1 cellular context compared by ENCODE assay signal in genomic region chr2:179340678-179341077, GRCh38.
TF ChIP-seq lines count a peak whose summit lies in the region.

No MANE protein-coding gene starts in this region.

TF ChIP-seq in HepG2, 621 proteins besides CTCF, POLR2A, EP300 and RAD21 (continued from another document):
- TF ChIP-seq SIX1 (CRISPR knock-in tag; IDR thresholded peaks at IDR 0.05; ENCODE audit: borderline replicate concordance): 0 out of 2 replicates have a peak, but pooled peaks have one; percentile 26
- no peak for TF ChIP-seq ERF (CRISPR knock-in tag; IDR thresholded peaks at IDR 0.05)
- peak; percentile 76; the same call in 1 of the 2 replicates for TF ChIP-seq MIXL1 (CRISPR knock-in tag; IDR thresholded peaks at IDR 0.05)
- TF ChIP-seq, protein P1, sequence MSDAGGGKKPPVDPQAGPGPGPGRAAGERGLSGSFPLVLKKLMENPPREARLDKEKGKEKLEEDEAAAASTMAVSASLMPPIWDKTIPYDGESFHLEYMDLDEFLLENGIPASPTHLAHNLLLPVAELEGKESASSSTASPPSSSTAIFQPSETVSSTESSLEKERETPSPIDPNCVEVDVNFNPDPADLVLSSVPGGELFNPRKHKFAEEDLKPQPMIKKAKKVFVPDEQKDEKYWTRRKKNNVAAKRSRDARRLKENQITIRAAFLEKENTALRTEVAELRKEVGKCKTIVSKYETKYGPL (CRISPR knock-in tag; IDR thresholded peaks at IDR 0.05): no peak
- no peak for TF ChIP-seq BRCA1 (CRISPR knock-in tag; IDR thresholded peaks at IDR 0.05)
- TF ChIP-seq HNF4G (IDR thresholded peaks at IDR 0.05; ENCODE audit: borderline replicate concordance, low read depth, low read length): no peak
- TF ChIP-seq HNF4G (CRISPR knock-in tag; IDR thresholded peaks at IDR 0.05; ENCODE audit: borderline replicate concordance, low read depth): no peak
- TF ChIP-seq, protein P2, sequence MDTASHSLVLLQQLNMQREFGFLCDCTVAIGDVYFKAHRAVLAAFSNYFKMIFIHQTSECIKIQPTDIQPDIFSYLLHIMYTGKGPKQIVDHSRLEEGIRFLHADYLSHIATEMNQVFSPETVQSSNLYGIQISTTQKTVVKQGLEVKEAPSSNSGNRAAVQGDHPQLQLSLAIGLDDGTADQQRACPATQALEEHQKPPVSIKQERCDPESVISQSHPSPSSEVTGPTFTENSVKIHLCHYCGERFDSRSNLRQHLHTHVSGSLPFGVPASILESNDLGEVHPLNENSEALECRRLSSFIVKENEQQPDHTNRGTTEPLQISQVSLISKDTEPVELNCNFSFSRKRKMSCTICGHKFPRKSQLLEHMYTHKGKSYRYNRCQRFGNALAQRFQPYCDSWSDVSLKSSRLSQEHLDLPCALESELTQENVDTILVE (CRISPR knock-in tag; IDR thresholded peaks at IDR 0.05): peak; percentile 79; the same call in 1 of the 2 replicates
- TF ChIP-seq ZNF503 (CRISPR knock-in tag; IDR thresholded peaks at IDR 0.05): no peak
- no peak for TF ChIP-seq NR1H2 (CRISPR knock-in tag; IDR thresholded peaks at IDR 0.05; ENCODE audit: borderline replicate concordance, low read depth)
- 0 out of 2 replicates have a peak, but pooled peaks have one; percentile 30 for TF ChIP-seq KAT8 (CRISPR knock-in tag; IDR thresholded peaks at IDR 0.05)
